In the genomic region with DNA sequence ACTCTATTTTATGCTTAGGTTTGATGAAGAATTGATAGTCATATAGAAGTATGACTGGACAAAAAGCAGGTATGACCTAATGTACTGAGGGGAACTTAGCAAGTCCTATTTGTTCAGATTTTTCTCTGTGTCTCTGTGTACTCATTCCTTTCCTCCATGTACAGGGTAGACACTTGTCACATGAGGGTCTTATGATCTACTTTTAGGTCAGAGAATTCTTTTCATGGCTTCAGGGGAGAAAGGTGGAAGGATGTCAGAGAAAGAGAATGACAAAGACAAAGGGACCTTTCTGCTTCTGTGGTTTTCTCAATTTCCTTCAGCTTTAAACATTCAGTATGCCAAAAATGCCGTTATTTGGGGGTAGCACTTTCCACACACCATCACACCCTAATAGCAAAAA, we compare ENCODE assay signal across 35 cellular contexts.
"Had no signal": no experiment of that assay in that cellular context is flagged by ENCODE, and none has a peak within 500 bp of the region (broad histone marks: within the 10 kb centered on the region; RNA-seq: fewer than 3 reads in every experiment).

No MANE protein-coding gene starts in this region.

- H3K4me3 Mint-ChIP-seq: activated B cell treated with CpG ODN at 0.5 μM for 24 hours; activated CD4-positive, alpha-beta memory T cell treated with anti-CD3 and anti-CD28 coated beads for 36 hours; activated CD4-positive, alpha-beta T cell treated with anti-CD3 and anti-CD28 coated beads, Interleukin-2, amount 10 ng/mL, durations not matched to agents 24 days and 14 days; activated CD8-positive, alpha-beta T cell treated with anti-CD3 and anti-CD28 coated beads for 36 hours; activated naive CD4-positive, alpha-beta T cell treated with anti-CD3 and anti-CD28 coated beads, Interleukin-2, amount 10 ng/mL, durations not matched to agents 7 days and 5 days; activated naive CD8-positive, alpha-beta T cell; activated naive CD8-positive, alpha-beta T cell treated with anti-CD3 and anti-CD28 coated beads, Interleukin-2, amount 10 ng/mL, durations not matched to agents 7 days and 5 days; activated naive CD8-positive, alpha-beta T cell treated with anti-CD3 and anti-CD28 coated beads, Interleukin-2, amount 50 U/mL, for 24 hours; activated T-cell treated with anti-CD3 and anti-CD28 coated beads, Interleukin-2, amount 50 U/mL, for 4 hours; activated T-cell treated with anti-CD3 and anti-CD28 coated beads, Interleukin-2, amount 50 U/mL, for 72 hours; activated T-helper 1 cell treated with anti-CD3 and anti-CD28 coated beads, Interleukin-12 subunit alpha, Interleukin-12 subunit beta, Interleukin-2, Interleukin-4 antibody, amounts not matched to agents 30 ng/mL and 10 ng/mL and 1 ng/mL, durations not matched to agents 14 hours and 24 hours and 36 hours; activated T-helper 17 cell treated with anti-CD3 and anti-CD28 coated beads, Interleukin-2, amount 50 U/mL, for 72 hours; brain; central memory CD8-positive, alpha-beta T cell; T-helper 1 cell treated with Interleukin-12 subunit alpha and Interleukin-12 subunit beta and Interleukin-4 antibody, amounts not matched to agents 30 μg/mL and 1 μg/mL, for 36 hours; T-helper 2 cell treated with Interferon-gamma antibody and Interleukin-4, amounts not matched to agents 5 μg/mL and 100 μg/mL, for 36 hours had no signal

- H3K27ac Mint-ChIP-seq: activated B cell treated with CpG ODN at 0.5 μM for 24 hours; activated CD4-positive, alpha-beta memory T cell treated with anti-CD3 and anti-CD28 coated beads for 36 hours; activated CD4-positive, alpha-beta T cell treated with anti-CD3 and anti-CD28 coated beads, Interleukin-2, amount 10 ng/mL, durations not matched to agents 24 days and 14 days; activated CD8-positive, alpha-beta T cell treated with anti-CD3 and anti-CD28 coated beads for 36 hours; activated naive CD4-positive, alpha-beta T cell treated with anti-CD3 and anti-CD28 coated beads, Interleukin-2, amount 10 ng/mL, durations not matched to agents 7 days and 5 days; activated naive CD8-positive, alpha-beta T cell; activated naive CD8-positive, alpha-beta T cell treated with anti-CD3 and anti-CD28 coated beads, Interleukin-2, amount 10 ng/mL, durations not matched to agents 7 days and 5 days; activated naive CD8-positive, alpha-beta T cell treated with anti-CD3 and anti-CD28 coated beads, Interleukin-2, amount 50 U/mL, for 24 hours; activated T-cell treated with anti-CD3 and anti-CD28 coated beads, Interleukin-2, amount 50 U/mL, for 72 hours; activated T-helper 1 cell treated with anti-CD3 and anti-CD28 coated beads, Interleukin-12 subunit alpha, Interleukin-12 subunit beta, Interleukin-2, Interleukin-4 antibody, amounts not matched to agents 30 ng/mL and 10 ng/mL and 1 ng/mL, durations not matched to agents 14 hours and 24 hours and 36 hours; activated T-helper 17 cell treated with anti-CD3 and anti-CD28 coated beads, Interleukin-2, amount 50 U/mL, for 72 hours; brain; T-helper 1 cell treated with Interleukin-12 subunit alpha and Interleukin-12 subunit beta and Interleukin-4 antibody, amounts not matched to agents 30 μg/mL and 1 μg/mL, for 36 hours; T-helper 2 cell treated with Interferon-gamma antibody and Interleukin-4, amounts not matched to agents 5 μg/mL and 100 μg/mL, for 36 hours had no signal

- H3K4me1 Mint-ChIP-seq: activated B cell treated with CpG ODN at 0.5 μM for 24 hours; activated CD4-positive, alpha-beta T cell treated with anti-CD3 and anti-CD28 coated beads, Interleukin-2, amount 10 ng/mL, durations not matched to agents 24 days and 14 days; activated naive CD4-positive, alpha-beta T cell treated with anti-CD3 and anti-CD28 coated beads, Interleukin-2, amount 10 ng/mL, durations not matched to agents 7 days and 5 days; activated naive CD8-positive, alpha-beta T cell treated with anti-CD3 and anti-CD28 coated beads, Interleukin-2, amount 10 ng/mL, durations not matched to agents 7 days and 5 days; activated naive CD8-positive, alpha-beta T cell treated with anti-CD3 and anti-CD28 coated beads, Interleukin-2, amount 50 U/mL, for 24 hours; activated T-helper 17 cell treated with anti-CD3 and anti-CD28 coated beads, Interleukin-2, amount 50 U/mL, for 72 hours; brain; central memory CD8-positive, alpha-beta T cell had no signal

- H3K9me3 ChIP-seq: ascending aorta had no signal

- H3K27me3 ChIP-seq: ascending aorta, cardiac muscle cell had no signal

- H3K36me3 ChIP-seq: cardiac muscle cell had no signal

- ATAC-seq: activated CD8-positive, alpha-beta T cell treated with anti-CD3 and anti-CD28 coated beads for 36 hours; activated naive CD8-positive, alpha-beta T cell treated with anti-CD3 and anti-CD28 coated beads, Interleukin-2, amount 50 U/mL, for 24 hours; activated T-cell treated with anti-CD3 and anti-CD28 coated beads, Interleukin-2, amount 50 U/mL, for 4 hours; activated T-helper 17 cell treated with anti-CD3 and anti-CD28 coated beads, Interleukin-2, amount 50 U/mL, for 72 hours had no signal

- H3K9me3 Mint-ChIP-seq: activated naive CD8-positive, alpha-beta T cell treated with anti-CD3 and anti-CD28 coated beads, Interleukin-2, amount 50 U/mL, for 24 hours; activated T-helper 1 cell treated with anti-CD3 and anti-CD28 coated beads, Interleukin-12 subunit alpha, Interleukin-12 subunit beta, Interleukin-2, Interleukin-4 antibody, amounts not matched to agents 30 ng/mL and 10 ng/mL and 1 ng/mL, durations not matched to agents 14 hours and 24 hours and 36 hours; central memory CD8-positive, alpha-beta T cell; T-helper 2 cell treated with Interferon-gamma antibody and Interleukin-4, amounts not matched to agents 5 μg/mL and 100 μg/mL, for 36 hours had no signal

- H3K27me3 Mint-ChIP-seq: activated B cell treated with CpG ODN at 0.5 μM for 24 hours; activated CD4-positive, alpha-beta memory T cell treated with anti-CD3 and anti-CD28 coated beads for 36 hours; activated CD4-positive, alpha-beta T cell treated with anti-CD3 and anti-CD28 coated beads, Interleukin-2, amount 10 ng/mL, durations not matched to agents 24 days and 14 days; activated CD8-positive, alpha-beta T cell treated with anti-CD3 and anti-CD28 coated beads for 36 hours; activated naive CD4-positive, alpha-beta T cell treated with anti-CD3 and anti-CD28 coated beads, Interleukin-2, amount 10 ng/mL, durations not matched to agents 7 days and 5 days; activated naive CD8-positive, alpha-beta T cell; activated naive CD8-positive, alpha-beta T cell treated with anti-CD3 and anti-CD28 coated beads, Interleukin-2, amount 10 ng/mL, durations not matched to agents 7 days and 5 days; activated naive CD8-positive, alpha-beta T cell treated with anti-CD3 and anti-CD28 coated beads, Interleukin-2, amount 50 U/mL, for 24 hours; activated T-helper 17 cell treated with anti-CD3 and anti-CD28 coated beads, Interleukin-2, amount 50 U/mL, for 72 hours; central memory CD8-positive, alpha-beta T cell had no signal

- H3K27ac ChIP-seq: ascending aorta, cardiac muscle cell, VCaP had no signal

- H3K4me1 ChIP-seq: ascending aorta had no signal

- DNase-seq: activated B cell treated with CpG ODN at 0.5 μM for 24 hours; activated CD4-positive, alpha-beta memory T cell treated with anti-CD3 and anti-CD28 coated beads for 36 hours; activated CD4-positive, alpha-beta T cell treated with anti-CD3 and anti-CD28 coated beads for 4 hours; activated CD4-positive, alpha-beta T cell treated with anti-CD3 and anti-CD28 coated beads, Interleukin-2, amount 10 ng/mL, durations not matched to agents 24 days and 14 days; activated CD4-positive, alpha-beta T cell treated with anti-CD3 and anti-CD28 coated beads, Interleukin-2, amount 50 U/mL, for 1 hour; activated CD4-positive, alpha-beta T cell treated with anti-CD3 and anti-CD28 coated beads, Interleukin-2, amount 50 U/mL, for 4 hours; activated CD4-positive, CD25-positive, alpha-beta regulatory T cell treated with anti-CD3 and anti-CD28 coated beads, Interleukin-2, amount 50 U/mL, for 72 hours; activated CD8-positive, alpha-beta memory T cell treated with anti-CD3 and anti-CD28 coated beads, Interleukin-2, amount 50 U/mL, for 4 hours; activated CD8-positive, alpha-beta T cell treated with anti-CD3 and anti-CD28 coated beads for 36 hours; activated gamma-delta T cell; activated naive CD4-positive, alpha-beta T cell treated with anti-CD3 and anti-CD28 coated beads, Interleukin-2, amount 10 ng/mL, durations not matched to agents 7 days and 5 days; activated naive CD4-positive, alpha-beta T cell treated with Interleukin-2 at 50 U/mL for 16 hours; activated naive CD8-positive, alpha-beta T cell treated with anti-CD3 and anti-CD28 coated beads, Interleukin-2, amount 10 ng/mL, durations not matched to agents 7 days and 5 days; activated naive CD8-positive, alpha-beta T cell treated with anti-CD3 and anti-CD28 coated beads, Interleukin-2, amount 50 U/mL, for 24 hours; activated T-cell treated with anti-CD3 and anti-CD28 coated beads for 4 hours; activated T-cell treated with anti-CD3 and anti-CD28 coated beads, Interleukin-2, amount 50 U/mL, for 1 hour; activated T-cell treated with anti-CD3 and anti-CD28 coated beads, Interleukin-2, amount 50 U/mL, for 4 hours; activated T-cell treated with anti-CD3 and anti-CD28 coated beads, Interleukin-2, amount 50 U/mL, for 72 hours; amygdala; anterior cingulate cortex; caudate nucleus; cerebellar nuclear complex; T-helper 1 cell; T-helper 2 cell; T-helper 9 cell had no signal

- H3K4me3 ChIP-seq: ascending aorta, cardiac muscle cell had no signal
